16 cellular contexts compared by ENCODE assay signal in genomic region chr19:52742516-52742915, GRCh38. TPM values are rescaled to one million over a fixed set of nuclear protein-coding genes. Genes with fewer than 3 reads are reported as not detected.
DNase-seq lines count a peak whose midpoint lies in the region; ATAC-seq and TF ChIP-seq lines count a peak whose summit lies in the region.
"Had no signal": no experiment of that assay in that cellular context is flagged by ENCODE, and none has a peak within 500 bp of the region (broad histone marks: within the 10 kb centered on the region; RNA-seq: fewer than 3 reads in every experiment).

No MANE protein-coding gene starts in this region.

- H2AFZ ChIP-seq in GM23338: 0 out of 2 replicates have a peak overlapping the region, but pooled peaks have one; percentile 66

- H3K9me2 ChIP-seq in GM23338 (ENCODE audit: insufficient read depth): no peaks in the 10 kb centered on the region

- no peaks in the 10 kb centered on the region for H3K36me3 Mint-ChIP-seq in activated T-cell treated with anti-CD3 and anti-CD28 coated beads, Interleukin-2, amount 50 U/mL, for 24 hours (ENCODE audit: low read depth)
- H3K36me3 Mint-ChIP-seq in GM23338 (ENCODE audit: low read depth) (no peaks in the 10 kb centered on the region), nephron (ENCODE audit: low read depth) (no peaks in the 10 kb centered on the region)

- H3K4me1 Mint-ChIP-seq in activated T-cell treated with anti-CD3 and anti-CD28 coated beads, Interleukin-2, amount 50 U/mL, for 24 hours (ENCODE audit: low read depth): peaks cover 26% of the 10 kb centered on the region
- peaks cover 18% of the 10 kb centered on the region for H3K4me1 Mint-ChIP-seq in GM23338
- H3K4me1 Mint-ChIP-seq in nephron: peaks cover 38% of the 10 kb centered on the region

- H3K36me3 ChIP-seq in GM23338 (ENCODE audit: insufficient read depth) (no peaks in the 10 kb centered on the region), H7 (replicated peaks; ENCODE audit: control insufficient read depth, insufficient read depth, low read length) (no peaks in the 10 kb centered on the region)

- ATAC-seq in GM23338: no peak

- H3K9me3 Mint-ChIP-seq in activated T-cell treated with anti-CD3 and anti-CD28 coated beads, Interleukin-2, amount 50 U/mL, for 24 hours: peaks cover 2% of the 10 kb centered on the region
- no peaks in the 10 kb centered on the region; the same call in 2 of the 3 replicates for H3K9me3 Mint-ChIP-seq in GM23338
- H3K9me3 Mint-ChIP-seq in nephron: no peaks in the 10 kb centered on the region

- DNase-seq in activated T-cell treated with anti-CD3 and anti-CD28 coated beads, Interleukin-2, amount 50 U/mL, for 24 hours: no peak
- DNase-seq in activated T-cell treated with anti-CD3 and anti-CD28 coated beads for 4 hours: no peak
- no peak for DNase-seq in GM23338 (ENCODE audit: low spot score)
- peak; percentile 29 for DNase-seq in amniotic epithelial cell (ENCODE audit: low read depth)
- no peak for DNase-seq in NCI-H1105 treated with DMSO at 0.1 percent for 48 hours (lab: John Stamatoyannopoulos, UW)
- no peak for DNase-seq in NCI-H1436 treated with DMSO at 0.1 percent for 48 hours (lab: John Stamatoyannopoulos, UW)
- DNase-seq in H7: no peak
- DNase-seq: activated CD4-positive, CD25-positive, alpha-beta regulatory T cell; aorta; hippocampal formation; midbrain; NCI-H2081; NCI-H510A treated with DMSO at 0.1 percent for 48 hours; nucleus accumbens; Right ventricle myocardium superior had no signal

- no peak overlapping the region for H3K27ac ChIP-seq in GM23338 (ENCODE audit: low read depth)

- no peaks in the 10 kb centered on the region for H3F3A ChIP-seq in GM23338 (replicated peaks; ENCODE audit: low read depth)

- no peaks in the 10 kb centered on the region for H4K20me1 ChIP-seq in GM23338 (replicated peaks; ENCODE audit: insufficient read depth)

- H3K27me3 Mint-ChIP-seq in activated T-cell treated with anti-CD3 and anti-CD28 coated beads, Interleukin-2, amount 50 U/mL, for 24 hours: no peaks in the 10 kb centered on the region
- peaks cover 15% of the 10 kb centered on the region for H3K27me3 Mint-ChIP-seq in GM23338 (ENCODE audit: insufficient read depth, low read depth, poor library complexity)
- H3K27me3 Mint-ChIP-seq in nephron (ENCODE audit: low read depth): peaks cover 8% of the 10 kb centered on the region

- H3K4me2 ChIP-seq in GM23338: no peak overlapping the region

- no peak overlapping the region for H3K4me3 Mint-ChIP-seq in activated T-cell treated with anti-CD3 and anti-CD28 coated beads, Interleukin-2, amount 50 U/mL, for 24 hours
- no peak overlapping the region for H3K4me3 Mint-ChIP-seq in GM23338
- no peak overlapping the region for H3K4me3 Mint-ChIP-seq in nephron

- peaks cover 21% of the 10 kb centered on the region for H3K4me1 ChIP-seq in GM23338 (ENCODE audit: insufficient read depth)

- H3K27me3 ChIP-seq in GM23338 (ENCODE audit: insufficient read depth) (no peaks in the 10 kb centered on the region), H7 (ENCODE audit: control insufficient read depth, insufficient read depth, low read length) (no peaks in the 10 kb centered on the region)

- no peak overlapping the region for H3K4me3 ChIP-seq in GM23338
- H3K4me3 ChIP-seq in H7 (ENCODE audit: insufficient read depth, low read depth, low read length): no peak overlapping the region

- TF ChIP-seq CTCF in GM23338 (conservative IDR thresholded peaks at IDR 0.05; ENCODE audit: low read depth in 2 of 2): no peak
- TF ChIP-seq CTCF in nephron (IDR thresholded peaks at IDR 0.05; ENCODE audit: unreplicated experiment in 3 of 3): no peak

- no peaks in the 10 kb centered on the region for H3K79me2 ChIP-seq in GM23338 (replicated peaks; ENCODE audit: insufficient read depth)

- H3K27ac Mint-ChIP-seq in activated T-cell treated with anti-CD3 and anti-CD28 coated beads, Interleukin-2, amount 50 U/mL, for 24 hours: peak overlapping the region; percentile 8
- H3K27ac Mint-ChIP-seq in GM23338 (no peak overlapping the region), nephron (peak overlapping the region; percentile 38 to 84 (median 74))

TF ChIP-seq in GM23338, 12 proteins besides CTCF, POLR2A, EP300 and RAD21:
- no peak for TF ChIP-seq ETS1 (IDR thresholded peaks at IDR 0.05)
- no peak for TF ChIP-seq POLR2AphosphoS5 (IDR thresholded peaks at IDR 0.05; ENCODE audit: low read depth)
- TF ChIP-seq NANOG (IDR thresholded peaks at IDR 0.05; ENCODE audit: borderline replicate concordance): no peak
- no peak for TF ChIP-seq ZNF331 (CRISPR knock-in tag; IDR thresholded peaks at IDR 0.05; ENCODE audit: low read depth)
- no peak for TF ChIP-seq ZNF114 (CRISPR knock-in tag; IDR thresholded peaks at IDR 0.05)

RNA-seq across cellular contexts. Expression of gene ZNF611, which starts 7.7 kb away (rescaled TPM):
- total RNA-seq in GM23338 (2014; rRNA removed; shearing (Covaris generic)): 10.3 and 16.4 TPM in 2 replicates
- polyA plus RNA-seq in GM23338 (2016; fragmentation: Nextera tagmentation; extraction: Ambion mirVana): 5.3 and 6.6 TPM in 2 replicates
- 10.0 and 10.7 TPM in 2 replicates for total RNA-seq in H7 (2014; rRNA removed; shearing (Covaris generic))

RNA-seq across cellular contexts. Expression of gene ZNF600, which starts 44.1 kb away (rescaled TPM):
- total RNA-seq in GM23338 (2014; rRNA removed; shearing (Covaris generic)): 5.1 and 6.9 TPM in 2 replicates
- 6.0 and 7.7 TPM in 2 replicates for polyA plus RNA-seq in GM23338 (2016; fragmentation: Nextera tagmentation; extraction: Ambion mirVana)
- 5.8 TPM in 2 replicates for total RNA-seq in H7 (2014; rRNA removed; shearing (Covaris generic))
